In genomic region chr2:232382331-232383225, GRCh38 we compare ENCODE assay signal across 23 cellular contexts. TPM values are rescaled to one million over a fixed set of nuclear protein-coding genes. Genes with fewer than 3 reads are reported as not detected.
"Had no signal": no experiment of that assay in that cellular context is flagged by ENCODE, and none has a peak within 500 bp of the region (broad histone marks: within the 10 kb centered on the region; RNA-seq: fewer than 3 reads in every experiment).

No MANE protein-coding gene starts in this region.

- H3K27ac Mint-ChIP-seq: activated naive CD8-positive, alpha-beta T cell; brain; nephron progenitor cell; stimulated activated effector memory CD8-positive, alpha-beta T cell treated with anti-CD3 and anti-CD28 coated beads, Interleukin-12 subunit alpha, Interleukin-12 subunit beta, amount 100 ng/mL, for 72 hours had no signal

- H3K27ac ChIP-seq: dorsolateral prefrontal cortex, epithelial cell of prostate, foreskin keratinocyte, psoas muscle had no signal

- H3K36me3 Mint-ChIP-seq: activated naive CD8-positive, alpha-beta T cell; brain; stimulated activated effector memory CD8-positive, alpha-beta T cell treated with anti-CD3 and anti-CD28 coated beads, Interleukin-12 subunit alpha, Interleukin-12 subunit beta, amount 100 ng/mL, for 72 hours had no signal

- H3K4me3 Mint-ChIP-seq: activated naive CD8-positive, alpha-beta T cell; brain; nephron progenitor cell; stimulated activated effector memory CD8-positive, alpha-beta T cell treated with anti-CD3 and anti-CD28 coated beads, Interleukin-12 subunit alpha, Interleukin-12 subunit beta, amount 100 ng/mL, for 72 hours had no signal

- ATAC-seq: left colon, psoas muscle had no signal

- H3K9me3 ChIP-seq: psoas muscle had no signal

- H3K4me1 Mint-ChIP-seq: nephron progenitor cell had no signal

- H3K9me3 Mint-ChIP-seq: stimulated activated effector memory CD8-positive, alpha-beta T cell treated with anti-CD3 and anti-CD28 coated beads, Interleukin-12 subunit alpha, Interleukin-12 subunit beta, amount 100 ng/mL, for 72 hours had no signal

- DNase-seq: activated CD8-positive, alpha-beta memory T cell treated with anti-CD3 and anti-CD28 coated beads for 24 hours; activated CD8-positive, alpha-beta memory T cell treated with anti-CD3 and anti-CD28 coated beads, Interleukin-2, amount 50 U/mL, for 48 hours; caudate nucleus; foreskin keratinocyte; hypothalamus; islet precursor cell; left colon; midbrain; nephron progenitor cell; psoas muscle; right cardiac atrium; small intestine; stimulated activated CD4-positive, alpha-beta T cell treated with anti-CD3 and anti-CD28 coated beads, Interleukin-4, amount 100 ng/mL, for 24 hours had no signal

- H3K4me1 ChIP-seq: foreskin keratinocyte, psoas muscle had no signal

- H3K4me3 ChIP-seq: dorsolateral prefrontal cortex, lung, psoas muscle had no signal

RNA-seq across cellular contexts. Expression of gene ALPP, which starts 4.0 kb away (rescaled TPM):
- total RNA-seq: foreskin keratinocyte; myocyte; omental fat pad; psoas muscle; right cardiac atrium; T-helper 1 cell treated with Interleukin-12 subunit alpha and Interleukin-12 subunit beta and Interleukin-4 antibody, amounts not matched to agents 30 ng/mL and 1 ng/mL, for 36 hours; urinary bladder had no signal
- polyA plus RNA-seq: foreskin keratinocyte, psoas muscle, right cardiac atrium, small intestine, urinary bladder had no signal

RNA-seq across cellular contexts. Expression of gene ALPG, which starts 24.1 kb away (rescaled TPM):
- total RNA-seq: foreskin keratinocyte; myocyte; omental fat pad; psoas muscle; right cardiac atrium; T-helper 1 cell treated with Interleukin-12 subunit alpha and Interleukin-12 subunit beta and Interleukin-4 antibody, amounts not matched to agents 30 ng/mL and 1 ng/mL, for 36 hours; urinary bladder had no signal
- polyA plus RNA-seq: foreskin keratinocyte, psoas muscle, right cardiac atrium, urinary bladder had no signal
